Comparison of ENCODE assay signal across 2 cellular contexts in the genomic region with DNA sequence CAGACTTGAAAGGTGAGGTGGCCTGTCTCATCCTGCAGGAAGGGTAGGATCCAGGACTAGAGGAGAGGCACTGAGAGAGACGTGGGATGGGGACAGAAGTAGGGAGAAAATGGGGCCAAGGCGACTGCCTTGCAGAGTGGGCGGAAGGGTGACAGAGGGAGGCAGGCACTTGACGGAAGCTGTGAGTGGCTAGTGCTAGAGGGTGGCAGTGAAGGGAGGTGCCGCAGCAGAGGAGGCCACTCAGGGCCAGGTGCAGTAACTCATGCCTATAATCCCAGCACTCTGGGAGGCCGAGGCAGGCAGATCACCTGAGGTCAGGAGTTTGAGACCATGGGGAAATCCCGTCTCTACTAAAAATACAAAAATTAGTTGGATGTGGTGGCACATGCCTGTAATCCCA.
TF ChIP-seq lines count a peak whose summit lies in the region.

No MANE protein-coding gene starts in this region.

TF ChIP-seq in SK-N-SH, 30 proteins besides CTCF, POLR2A, EP300 and RAD21 (continued from another document):
- TF ChIP-seq REST (IDR thresholded peaks at IDR 0.05; ENCODE audit: low read depth, low read length), result no peak
- no peak for TF ChIP-seq SMC3 (IDR thresholded peaks at IDR 0.05; ENCODE audit: low read depth, low read length)
- no peak for TF ChIP-seq SIN3A (IDR thresholded peaks at IDR 0.05; ENCODE audit: borderline replicate concordance, low read depth, low read length)
- no peak for TF ChIP-seq TAF1 (IDR thresholded peaks at IDR 0.05; ENCODE audit: borderline replicate concordance, low read depth, low read length)
- no peak for TF ChIP-seq NRF1 (IDR thresholded peaks at IDR 0.05; ENCODE audit: low read depth, low read length)
- TF ChIP-seq FOXJ3 (CRISPR knock-in tag; IDR thresholded peaks at IDR 0.05), result no peak
- TF ChIP-seq RFX5 (IDR thresholded peaks at IDR 0.05; ENCODE audit: low read length), result no peak
- TF ChIP-seq YY1 (IDR thresholded peaks at IDR 0.05; ENCODE audit: low read depth), result no peak
- TF ChIP-seq NFIC (IDR thresholded peaks at IDR 0.05; ENCODE audit: borderline replicate concordance), result no peak
- no peak for TF ChIP-seq FOSL2 (IDR thresholded peaks at IDR 0.05; ENCODE audit: borderline replicate concordance, low read depth)
- TF ChIP-seq EZH2phosphoT487 (IDR thresholded peaks at IDR 0.05; ENCODE audit: borderline replicate concordance, low read depth), result no peak
TF ChIP-seq in SK-N-SH: peak in this region for 0.

TF ChIP-seq in SK-N-SH treated with all-trans-retinoic acid at 6 μM for 48 hours, 23 proteins besides CTCF, POLR2A, EP300 and RAD21 (continued from another document):
- TF ChIP-seq ZFP30 (CRISPR knock-in tag; IDR thresholded peaks at IDR 0.05) (no peak), ZFP3 (CRISPR knock-in tag; IDR thresholded peaks at IDR 0.05) (no peak), ZC3H10 (CRISPR knock-in tag; IDR thresholded peaks at IDR 0.05) (no peak), ISL1 (CRISPR knock-in tag; IDR thresholded peaks at IDR 0.05) (no peak), BACH2 (CRISPR knock-in tag; IDR thresholded peaks at IDR 0.05; ENCODE audit: borderline replicate concordance) (no peak), TSHZ2 (CRISPR knock-in tag; IDR thresholded peaks at IDR 0.05) (no peak), OSR1 (CRISPR knock-in tag; IDR thresholded peaks at IDR 0.05) (no peak), CREB5 (CRISPR knock-in tag; IDR thresholded peaks at IDR 0.05; ENCODE audit: low read depth) (no peak), GLIS3 (CRISPR knock-in tag; IDR thresholded peaks at IDR 0.05) (no peak), ARNTL (CRISPR knock-in tag; IDR thresholded peaks at IDR 0.05; ENCODE audit: borderline replicate concordance, low read depth) (no peak), ZNF8 (CRISPR knock-in tag; IDR thresholded peaks at IDR 0.05) (no peak), TCF4 (CRISPR knock-in tag; IDR thresholded peaks at IDR 0.05; ENCODE audit: borderline replicate concordance) (no peak), TOX (CRISPR knock-in tag; IDR thresholded peaks at IDR 0.05; ENCODE audit: borderline replicate concordance) (no peak), RARB (CRISPR knock-in tag; IDR thresholded peaks at IDR 0.05) (no peak), ESRRG (CRISPR knock-in tag; IDR thresholded peaks at IDR 0.05) (no peak), ZNF565 (CRISPR knock-in tag; conservative IDR thresholded peaks at IDR 0.05; ENCODE audit: low read depth) (no peak), PPARA (CRISPR knock-in tag; IDR thresholded peaks at IDR 0.05; ENCODE audit: borderline replicate concordance) (no peak), CSDC2 (CRISPR knock-in tag; IDR thresholded peaks at IDR 0.05) (no peak), POU6F1 (CRISPR knock-in tag; IDR thresholded peaks at IDR 0.05; ENCODE audit: borderline replicate concordance, low read depth) (no peak)
TF ChIP-seq in SK-N-SH treated with all-trans-retinoic acid at 6 μM for 48 hours: peak in this region for 0.
